In genomic region chr12:114885501-114885900, GRCh38 we compare ENCODE assay signal across 31 cellular contexts.
"Had no signal": no experiment of that assay in that cellular context is flagged by ENCODE, and none has a peak within 500 bp of the region (broad histone marks: within the 10 kb centered on the region; RNA-seq: fewer than 3 reads in every experiment).

No MANE protein-coding gene starts in this region.

- H3K27me3 Mint-ChIP-seq: natural killer cell treated with Interleukin-12 subunit alpha and Interleukin-12 subunit beta and Interleukin-15 and Interleukin-18, amount 100 ng/mL, for 72 hours; stimulated activated memory B cell treated with anti-CD40 and anti-IgM and Interleukin-4, amounts not matched to agents 10 μg/mL and 1 μg/mL and 100 μg/mL, for 72 hours; stimulated activated naive CD8-positive, alpha-beta T cell treated with anti-CD3 and anti-CD28 coated beads, Interleukin-15, amount 100 ng/mL, for 72 hours had no signal

- H3K4me1 Mint-ChIP-seq: naive thymus-derived CD4-positive, alpha-beta T cell; neural crest cell; stimulated activated memory B cell treated with anti-CD40 and anti-IgM and Interleukin-4, amounts not matched to agents 10 μg/mL and 1 μg/mL and 100 μg/mL, for 72 hours; stimulated activated naive CD8-positive, alpha-beta T cell treated with anti-CD3 and anti-CD28 coated beads, Interleukin-15, amount 100 ng/mL, for 72 hours had no signal

- H3K4me3 Mint-ChIP-seq: naive thymus-derived CD4-positive, alpha-beta T cell; natural killer cell treated with Interleukin-12 subunit alpha and Interleukin-12 subunit beta and Interleukin-15 and Interleukin-18, amount 100 ng/mL, for 72 hours; neural crest cell; stimulated activated memory B cell treated with anti-CD40 and anti-IgM and Interleukin-4, amounts not matched to agents 10 μg/mL and 1 μg/mL and 100 μg/mL, for 72 hours; stimulated activated naive CD8-positive, alpha-beta T cell treated with anti-CD3 and anti-CD28 coated beads, Interleukin-15, amount 100 ng/mL, for 72 hours; type B pancreatic cell had no signal

- H3K9me3 Mint-ChIP-seq: neural crest cell, type B pancreatic cell had no signal

- H3K36me3 ChIP-seq: heart right ventricle, lower lobe of right lung, pancreas, prostate gland, sigmoid colon, spleen, tibial nerve, uterus had no signal

- H3K4me1 ChIP-seq: heart right ventricle, lower lobe of right lung, pancreas, prostate gland, spleen, tibial nerve had no signal

- DNase-seq: heart right ventricle; hippocampal formation; kidney glomerular epithelial cell; left cardiac atrium; left ventricle myocardium superior; lower lobe of right lung; mammary epithelial cell; mesendoderm; midbrain; mucosa of descending colon; naive thymus-derived CD4-positive, alpha-beta T cell; nucleus accumbens; pancreas; posterior cingulate gyrus; retina; right cardiac atrium; sigmoid colon; small intestine; spleen; stimulated activated CD4-positive, alpha-beta T cell treated with anti-CD3 and anti-CD28 coated beads, Interleukin-4, amount 100 ng/mL, for 4 hours; stimulated activated CD8-positive, alpha-beta memory T cell treated with anti-CD3 and anti-CD28 coated beads, Interleukin-4, amount 100 ng/mL, for 48 hours; stimulated activated naive CD4-positive, alpha-beta T cell treated with Interleukin-2 at 50 U/mL for 16 hours; stimulated activated naive CD8-positive, alpha-beta T cell treated with anti-CD3 and anti-CD28 coated beads, Interleukin-15, amount 100 ng/mL, for 72 hours; substantia nigra; uterus had no signal

- ATAC-seq: heart right ventricle; left cardiac atrium; left ventricle myocardium superior; lower lobe of right lung; mucosa of descending colon; naive thymus-derived CD4-positive, alpha-beta T cell; natural killer cell treated with Interleukin-12 subunit alpha and Interleukin-12 subunit beta and Interleukin-15 and Interleukin-18, amount 100 ng/mL, for 72 hours; pancreas; right cardiac atrium; stimulated activated memory B cell treated with anti-CD40 and anti-IgM and Interleukin-4, amounts not matched to agents 10 μg/mL and 1 μg/mL and 100 μg/mL, for 72 hours; stimulated activated naive CD8-positive, alpha-beta T cell treated with anti-CD3 and anti-CD28 coated beads, Interleukin-15, amount 100 ng/mL, for 72 hours had no signal

- H3K9me3 ChIP-seq: heart right ventricle, lower lobe of right lung, mucosa of descending colon, pancreas, prostate gland, sigmoid colon, spleen, tibial nerve, uterus had no signal

- H3K4me3 ChIP-seq: heart right ventricle, lower lobe of right lung, mucosa of descending colon, pancreas, prostate gland, sigmoid colon, spleen, tibial nerve, uterus had no signal

- H3K27me3 ChIP-seq: spleen, tibial nerve, uterus had no signal

- H3K27ac Mint-ChIP-seq: naive thymus-derived CD4-positive, alpha-beta T cell; natural killer cell treated with Interleukin-12 subunit alpha and Interleukin-12 subunit beta and Interleukin-15 and Interleukin-18, amount 100 ng/mL, for 72 hours; stimulated activated memory B cell treated with anti-CD40 and anti-IgM and Interleukin-4, amounts not matched to agents 10 μg/mL and 1 μg/mL and 100 μg/mL, for 72 hours; stimulated activated naive CD8-positive, alpha-beta T cell treated with anti-CD3 and anti-CD28 coated beads, Interleukin-15, amount 100 ng/mL, for 72 hours; type B pancreatic cell had no signal

- H3K27ac ChIP-seq: heart right ventricle, lower lobe of right lung, pancreas, prostate gland, sigmoid colon, spleen, tibial nerve, uterus had no signal

- H3K36me3 Mint-ChIP-seq: naive thymus-derived CD4-positive, alpha-beta T cell; natural killer cell treated with Interleukin-12 subunit alpha and Interleukin-12 subunit beta and Interleukin-15 and Interleukin-18, amount 100 ng/mL, for 72 hours; stimulated activated memory B cell treated with anti-CD40 and anti-IgM and Interleukin-4, amounts not matched to agents 10 μg/mL and 1 μg/mL and 100 μg/mL, for 72 hours; type B pancreatic cell had no signal
